1 cellular context compared by ENCODE assay signal in genomic region chr1:31951276-31951675, GRCh38.
TF ChIP-seq lines count a peak whose summit lies in the region.

No MANE protein-coding gene starts in this region.

TF ChIP-seq in WTC11, 78 proteins besides CTCF, POLR2A, EP300 and RAD21 (continued from another document):
- TF ChIP-seq PREB (CRISPR knock-in tag; IDR thresholded peaks at IDR 0.05; ENCODE audit: borderline replicate concordance): no peak
